In genomic region chr10:7635431-7636125, GRCh38 we compare ENCODE assay signal across 1 cellular context.
TF ChIP-seq lines count a peak whose summit lies in the region.

No MANE protein-coding gene starts in this region.

TF ChIP-seq in WTC11, 78 proteins besides CTCF, POLR2A, EP300 and RAD21 (continued from another document):
- TF ChIP-seq PRDM15 (CRISPR knock-in tag; IDR thresholded peaks at IDR 0.05), result no peak
- TF ChIP-seq ATF3 (CRISPR knock-in tag; conservative IDR thresholded peaks at IDR 0.05), result no peak
- no peak for TF ChIP-seq ZNF232 (CRISPR knock-in tag; IDR thresholded peaks at IDR 0.05)
- no peak for TF ChIP-seq E2F5 (CRISPR knock-in tag; IDR thresholded peaks at IDR 0.05)
- TF ChIP-seq EMX1 (CRISPR knock-in tag; IDR thresholded peaks at IDR 0.05), result no peak
- TF ChIP-seq ETV6 (CRISPR knock-in tag; IDR thresholded peaks at IDR 0.05), result no peak
- no peak for TF ChIP-seq FOXP1 (CRISPR knock-in tag; IDR thresholded peaks at IDR 0.05; ENCODE audit: borderline replicate concordance)
TF ChIP-seq in WTC11: peak in this region for 0.
